Comparison of ENCODE assay signal across 8 cellular contexts in genomic region chr11:65859812-65860277, GRCh38. TPM values are rescaled to one million over a fixed set of nuclear protein-coding genes. Genes with fewer than 3 reads are reported as not detected.
DNase-seq lines count a peak whose midpoint lies in the region; ATAC-seq and TF ChIP-seq lines count a peak whose summit lies in the region.

No MANE protein-coding gene starts in this region.

- POLR2A ChIA-PET in CD8-positive, alpha-beta memory T cell (lab: Charles Lee): interaction anchor here (0.6 to 5.4 kb wide), 27 partner anchors 8 to 1081 kb away, joined by 3 to 140 read pairs (median 4); partner anchors contain the start of genes BANF1, CCDC85B, CD248 and EIF1AD

- peak overlapping the region; percentile 94 for H3K4me3 ChIP-seq in CD8-positive, alpha-beta memory T cell (ENCODE audit: low read length)
- H3K4me3 ChIP-seq in body of pancreas (no peak overlapping the region), vagina (peak overlapping the region; percentile 95 to 100)

- peaks cover 41 to 57% (median 50%) of the 10 kb centered on the region in 3 donors for H3K4me1 Mint-ChIP-seq in CD8-positive, alpha-beta memory T cell
- H3K4me1 Mint-ChIP-seq in mesothelial cell of epicardium: peaks cover 39% of the 10 kb centered on the region

- H3K27me3 ChIP-seq in CD8-positive, alpha-beta memory T cell (ENCODE audit: insufficient read depth, low read length, poor library complexity, severe bottlenecking): no peaks in the 10 kb centered on the region
- H3K27me3 ChIP-seq in body of pancreas: no peaks in the 10 kb centered on the region
- no peaks in the 10 kb centered on the region for H3K27me3 ChIP-seq in vagina

- H3K27ac ChIP-seq in CD8-positive, alpha-beta memory T cell (ENCODE audit: low read depth, low read length): peak overlapping the region; percentile 93
- H3K27ac ChIP-seq in KOPT-K1 (ENCODE audit: low read depth, low read length, poor library complexity, severe bottlenecking) (peak overlapping the region; percentile 91), body of pancreas (peak overlapping the region; percentile 92 to 96 (median 92)), vagina (peak overlapping the region; percentile 93)

- TF ChIP-seq CTCF in body of pancreas (IDR thresholded peaks at IDR 0.05): no peak
- no peak for TF ChIP-seq CTCF in mesothelial cell of epicardium (IDR thresholded peaks at IDR 0.05; ENCODE audit: unreplicated experiment)
- TF ChIP-seq CTCF in vagina (IDR thresholded peaks at IDR 0.05): no peak

- peaks cover 47% of the 10 kb centered on the region for H3K36me3 ChIP-seq in CD8-positive, alpha-beta memory T cell (ENCODE audit: insufficient read depth, low read length)
- peaks cover 52% of the 10 kb centered on the region for H3K36me3 ChIP-seq in KOPT-K1 (ENCODE audit: insufficient read depth, low read length)
- H3K36me3 ChIP-seq in body of pancreas (replicated peaks in 1 of 2; ENCODE audit: insufficient read depth in 1 of 2, low read depth in 2 of 2): peaks cover 7 to 26% of the 10 kb centered on the region in 2 donors
- peaks cover 0 to 43% of the 10 kb centered on the region in 2 donors for H3K36me3 ChIP-seq in vagina

- no peaks in the 10 kb centered on the region for H3K27me3 Mint-ChIP-seq in CD8-positive, alpha-beta memory T cell
- H3K27me3 Mint-ChIP-seq in mesothelial cell of epicardium (ENCODE audit: low read depth): no peaks in the 10 kb centered on the region

- peaks cover 46% of the 10 kb centered on the region for H3K4me1 ChIP-seq in CD8-positive, alpha-beta memory T cell (ENCODE audit: insufficient read depth, low read length)
- H3K4me1 ChIP-seq in body of pancreas: peaks cover 51% of the 10 kb centered on the region
- peaks cover 52% of the 10 kb centered on the region for H3K4me1 ChIP-seq in vagina

- CTCF ChIA-PET in CD8-positive, alpha-beta memory T cell (lab: Charles Lee): interaction anchor here (0.6 to 24.5 kb wide), 31 partner anchors 9 to 724 kb away, joined by 3 to 560 read pairs (median 5); partner anchors contain the start of genes AP5B1, BANF1, CCDC85B and CTSW

- no peaks in the 10 kb centered on the region for H3K9me3 Mint-ChIP-seq in CD8-positive, alpha-beta memory T cell
- no peaks in the 10 kb centered on the region for H3K9me3 Mint-ChIP-seq in mesothelial cell of epicardium

- H3K27ac Mint-ChIP-seq in CD8-positive, alpha-beta memory T cell: peak overlapping the region; percentile 88 to 98 (median 98)
- H3K27ac Mint-ChIP-seq in mesothelial cell of epicardium: peak overlapping the region; percentile 97

- peaks cover 5 to 65% (median 12%) of the 10 kb centered on the region in 3 donors for H3K36me3 Mint-ChIP-seq in CD8-positive, alpha-beta memory T cell
- H3K36me3 Mint-ChIP-seq in mesothelial cell of epicardium: peaks cover 16% of the 10 kb centered on the region

- WGBS in body of pancreas, 2 donors: 1 to 4% methylated on average over 16 of the region's 16 CpGs

- peak in 1 of 5 donors; percentile 61 for DNase-seq in CD8-positive, alpha-beta memory T cell
- DNase-seq in body of pancreas: no peak
- DNase-seq in mesothelial cell of epicardium (ENCODE audit: low spot score in 2 of 2, unreplicated experiment in 2 of 2): peak in 1 of 2 experiments; percentile 66
- DNase-seq in vagina (ENCODE audit: extremely low spot score in 2 of 2): no peak
- DNase-seq in activated effector memory CD4-positive, alpha-beta T cell treated with Interleukin-2 at 50 U/mL for 16 hours: no peak
- no peak for DNase-seq in OCI-M1 (lab: John Stamatoyannopoulos, UW)

- intact Hi-C loops in body of pancreas (cut with DNase I): no loop called here
- intact Hi-C loops in vagina (cut with DNase I): no loop called here

- TF ChIP-seq POLR2A in body of pancreas (IDR thresholded peaks at IDR 0.05): peak in 1 of 3 donors; percentile 1
- no peak for TF ChIP-seq POLR2A in vagina (IDR thresholded peaks at IDR 0.05)

- H3K9me3 ChIP-seq in CD8-positive, alpha-beta memory T cell (ENCODE audit: low read length): no peaks in the 10 kb centered on the region
- H3K9me3 ChIP-seq in KOPT-K1 (ENCODE audit: insufficient read depth, low read length, poor library complexity, severe bottlenecking) (no peaks in the 10 kb centered on the region), body of pancreas (no peaks in the 10 kb centered on the region), vagina (no peaks in the 10 kb centered on the region)

- H3K4me3 Mint-ChIP-seq in CD8-positive, alpha-beta memory T cell: peak overlapping the region; percentile 90 to 96 (median 93)
- peak overlapping the region; percentile 88 for H3K4me3 Mint-ChIP-seq in mesothelial cell of epicardium

- ATAC-seq in body of pancreas (no peak), GM21619 (IDR thresholded peaks at IDR 0.05; ENCODE audit: unreplicated experiment) (no peak)

RNA-seq across cellular contexts. Expression of gene MUS81, which starts 0.4 kb away (rescaled TPM):
- 10 to 100 TPM; 84.7 to 85.8 TPM for total RNA-seq in CD8-positive, alpha-beta memory T cell
- 35.2 TPM for polyA plus RNA-seq in CD8-positive, alpha-beta memory T cell
- total RNA-seq in body of pancreas: 10 to 100 TPM; 38.2 to 40.5 TPM
- total RNA-seq in mesothelial cell of epicardium: 73.3 to 74.9 TPM (median 73.7 TPM) in 3 replicates
- 48.9 TPM for total RNA-seq in vagina

RNA-seq across cellular contexts. Expression of gene CFL1, which starts 1.9 kb away (rescaled TPM):
- total RNA-seq in CD8-positive, alpha-beta memory T cell: 1,000 to 10,000 TPM; 1,172 to 1,226 TPM
- 3,347 TPM for polyA plus RNA-seq in CD8-positive, alpha-beta memory T cell
- total RNA-seq in body of pancreas (100 to 1,000 TPM; 190 to 412 TPM), mesothelial cell of epicardium (730 to 758 TPM (median 736 TPM) in 3 replicates), vagina (589 TPM)

RNA-seq across cellular contexts. Expression of gene EFEMP2, which starts 12.8 kb away (rescaled TPM):
- total RNA-seq in CD8-positive, alpha-beta memory T cell: 1 to 10 TPM; 3.9 to 4.0 TPM
- polyA plus RNA-seq in CD8-positive, alpha-beta memory T cell: 0.23 TPM
- total RNA-seq in body of pancreas (10 to 100 TPM; 16.2 to 25.4 TPM), mesothelial cell of epicardium (203 to 216 TPM (median 211 TPM) in 3 replicates), vagina (57.9 TPM)

RNA-seq across cellular contexts. Expression of gene CTSW, which starts 19.8 kb away (rescaled TPM):
- 10 to 100 TPM; 40.9 to 44.3 TPM for total RNA-seq in CD8-positive, alpha-beta memory T cell
- 1,046 TPM for polyA plus RNA-seq in CD8-positive, alpha-beta memory T cell
- total RNA-seq in body of pancreas (under 1 TPM; 0.33 to 0.78 TPM), mesothelial cell of epicardium (not detected in 3 replicates), vagina (0.74 TPM)

RNA-seq across cellular contexts. Expression of gene SNX32, which starts 26.1 kb away (rescaled TPM):
- 1 to 10 TPM; 2.0 to 2.8 TPM for total RNA-seq in CD8-positive, alpha-beta memory T cell
- polyA plus RNA-seq in CD8-positive, alpha-beta memory T cell: 0.77 TPM
- total RNA-seq in body of pancreas (under 1 TPM in 1 of 2 donors, not detected in 1; 0.26 TPM), mesothelial cell of epicardium (6.8 to 10.7 TPM (median 7.5 TPM) in 3 replicates), vagina (1.5 TPM)

Comparison
In these comparisons a context has a peak if more than half of its experiments do, and no peak if none do; other contexts are left out.
1. H3K4me3 ChIP-seq: peak in CD8-positive, alpha-beta memory T cell (single experiment) and vagina (2 of 2); none in body of pancreas (0 of 2).
2. Peak in every context shown above with its lines, with median percentiles within 50 percentile points of each other: H3K27ac ChIP-seq.